Comparison of ENCODE assay signal across 8 cellular contexts in the genomic region with DNA sequence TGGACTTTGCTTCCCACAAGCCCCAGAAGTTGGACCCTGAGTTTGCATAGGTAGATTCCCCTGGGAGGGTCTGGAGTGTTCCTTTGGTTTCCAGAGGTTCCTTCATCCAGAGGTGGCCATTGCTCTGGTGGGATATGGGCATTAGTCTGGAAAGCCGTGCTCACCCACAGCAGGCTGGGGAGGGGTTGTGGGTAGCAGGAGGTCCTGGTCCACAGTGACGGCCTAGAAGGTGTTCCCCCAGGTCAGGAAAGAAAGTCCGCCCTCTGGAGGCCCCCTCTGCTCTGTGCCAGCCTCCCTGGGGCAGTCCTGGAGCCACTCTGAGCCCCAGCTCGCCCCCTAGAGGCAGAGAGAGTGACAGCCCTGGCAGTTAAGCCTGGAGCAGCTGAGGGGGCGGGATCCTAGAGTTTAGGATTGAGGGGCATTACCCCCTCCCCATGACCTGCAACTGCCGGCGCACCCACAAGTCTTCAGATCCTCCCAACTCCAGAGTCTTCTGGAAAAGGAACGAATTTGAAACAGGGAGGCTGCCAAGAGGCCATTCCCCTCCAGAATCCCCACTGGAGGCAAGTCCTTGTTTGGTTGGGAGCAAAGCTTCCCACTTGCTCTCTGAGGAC. TPM values are rescaled to one million over a fixed set of nuclear protein-coding genes. Genes with fewer than 3 reads are reported as not detected.
DNase-seq lines count a peak whose midpoint lies in the region; ATAC-seq and TF ChIP-seq lines count a peak whose summit lies in the region.

No MANE protein-coding gene starts in this region.

- H3K4me3 Mint-ChIP-seq in chondrocyte (ENCODE audit: unreplicated experiment), result no peak overlapping the region

- H3K36me3 Mint-ChIP-seq in chondrocyte (ENCODE audit: low read depth), result peaks cover 47% of the 10 kb centered on the region

- peaks cover 62% of the 10 kb centered on the region for H3K4me1 Mint-ChIP-seq in chondrocyte (ENCODE audit: low read depth)

- H3K27ac ChIP-seq in liver (ENCODE audit: low read depth in 1 of 2, low read length in 2 of 2), result peak overlapping the region; percentile 86 to 89

- ATAC-seq in HG02571 (IDR thresholded peaks at IDR 0.05; ENCODE audit: unreplicated experiment), result peak; percentile 91

- no peak overlapping the region for H3K4me3 ChIP-seq in liver (ENCODE audit: low read depth in 1 of 3, low read length in 3 of 3)

- peak; percentile 87 to 88 for TF ChIP-seq RAD21 in liver (IDR thresholded peaks at IDR 0.05)

- no peaks in the 10 kb centered on the region for H3K9me3 Mint-ChIP-seq in chondrocyte (ENCODE audit: low read depth)

- DNase-seq in NCI-H2171 treated with DMSO at 0.1 percent for 48 hours (lab: John Stamatoyannopoulos, UW) (peak; percentile 15), NCI-H2171 (lab: John Stamatoyannopoulos, UW) (no peak), NCI-H2029 (lab: John Stamatoyannopoulos, UW) (peak; percentile 56), chondrocyte (ENCODE audit: low spot score) (no peak)
- DNase-seq in activated CD4-positive, CD25-positive, alpha-beta regulatory T cell treated with anti-CD3 and anti-CD28 coated beads, Interleukin-2, amount 50 U/mL, for 72 hours, result peak; percentile 59
- DNase-seq in stimulated activated CD8-positive, alpha-beta memory T cell treated with anti-CD3 and anti-CD28 coated beads, Interleukin-15, amount 100 ng/mL, for 1 hour (ENCODE audit: low read depth), result peak; percentile 9

- H3K9me3 ChIP-seq in liver (ENCODE audit: control insufficient read depth in 4 of 4, low read length in 3 of 4), result no peaks in the 10 kb centered on the region

- peaks cover 12 to 45% (median 35%) of the 10 kb centered on the region in 4 donors for H3K36me3 ChIP-seq in liver (ENCODE audit: control insufficient read depth in 4 of 4, insufficient read depth in 3 of 4, low read depth in 1 of 4, low read length in 3 of 4)

- 41% methylated on average over 8 of the region's 8 CpGs for WGBS in liver

- no peaks in the 10 kb centered on the region for H3K27me3 ChIP-seq in liver (ENCODE audit: control insufficient read depth in 4 of 4, insufficient read depth in 4 of 4, low read length in 3 of 4)

- peak overlapping the region; percentile 91 for H3K27ac Mint-ChIP-seq in chondrocyte (ENCODE audit: unreplicated experiment)

- peak overlapping the region in 1 of 2 donors; percentile 31 for H3K9ac ChIP-seq in liver (ENCODE audit: low read depth in 1 of 2, low read length in 2 of 2)

- TF ChIP-seq CTCF in chondrocyte (IDR thresholded peaks at IDR 0.05) (peak; percentile 81), liver (IDR thresholded peaks at IDR 0.05; ENCODE audit: low read depth, low read length, missing input control) (peak; percentile 78)

- no peaks in the 10 kb centered on the region for H3K27me3 Mint-ChIP-seq in chondrocyte (ENCODE audit: low read depth)

- peaks cover 17 to 71% (median 48%) of the 10 kb centered on the region in 4 donors for H3K4me1 ChIP-seq in liver (ENCODE audit: control insufficient read depth in 4 of 4, insufficient read depth in 4 of 4, low read length in 3 of 4)

TF ChIP-seq in liver, 16 proteins besides CTCF, POLR2A, EP300 and RAD21:
- TF ChIP-seq EGR1 (IDR thresholded peaks at IDR 0.05; ENCODE audit: low read depth in 2 of 2), result no peak
- TF ChIP-seq, protein P1, sequence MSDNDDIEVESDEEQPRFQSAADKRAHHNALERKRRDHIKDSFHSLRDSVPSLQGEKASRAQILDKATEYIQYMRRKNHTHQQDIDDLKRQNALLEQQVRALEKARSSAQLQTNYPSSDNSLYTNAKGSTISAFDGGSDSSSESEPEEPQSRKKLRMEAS (IDR thresholded peaks at IDR 0.05), result no peak
- TF ChIP-seq FOXA2 (IDR thresholded peaks at IDR 0.05), result no peak
- peak; percentile 16 to 24 for TF ChIP-seq RXRA (IDR thresholded peaks at IDR 0.05)
- TF ChIP-seq HNF4A (conservative IDR thresholded peaks at IDR 0.05), result peak; percentile 10 to 55

RNA-seq across cellular contexts. Expression of a gene that starts 36.8 kb away (rescaled TPM):
- total RNA-seq in chondrocyte, result 223 to 229 TPM (median 228 TPM) in 3 replicates
- 100 to 1,000 TPM in 1 of 2 donors, 10 to 100 TPM in 1; 39.5 to 103 TPM for total RNA-seq in liver
- 10 to 100 TPM; 10.3 to 38.5 TPM for polyA plus RNA-seq in liver

Comparison
In these comparisons a context has a peak if more than half of its experiments do, and no peak if none do; other contexts are left out.
1. DNase-seq: peak in NCI-H2171 treated with DMSO at 0.1 percent for 48 hours (single experiment), NCI-H2029 (single experiment), activated CD4-positive, CD25-positive, alpha-beta regulatory T cell treated with anti-CD3 and anti-CD28 coated beads, Interleukin-2, amount 50 U/mL, for 72 hours (single experiment) and stimulated activated CD8-positive, alpha-beta memory T cell treated with anti-CD3 and anti-CD28 coated beads, Interleukin-15, amount 100 ng/mL, for 1 hour (single experiment); none in NCI-H2171 (single experiment) and chondrocyte (single experiment).